In the genomic region with DNA sequence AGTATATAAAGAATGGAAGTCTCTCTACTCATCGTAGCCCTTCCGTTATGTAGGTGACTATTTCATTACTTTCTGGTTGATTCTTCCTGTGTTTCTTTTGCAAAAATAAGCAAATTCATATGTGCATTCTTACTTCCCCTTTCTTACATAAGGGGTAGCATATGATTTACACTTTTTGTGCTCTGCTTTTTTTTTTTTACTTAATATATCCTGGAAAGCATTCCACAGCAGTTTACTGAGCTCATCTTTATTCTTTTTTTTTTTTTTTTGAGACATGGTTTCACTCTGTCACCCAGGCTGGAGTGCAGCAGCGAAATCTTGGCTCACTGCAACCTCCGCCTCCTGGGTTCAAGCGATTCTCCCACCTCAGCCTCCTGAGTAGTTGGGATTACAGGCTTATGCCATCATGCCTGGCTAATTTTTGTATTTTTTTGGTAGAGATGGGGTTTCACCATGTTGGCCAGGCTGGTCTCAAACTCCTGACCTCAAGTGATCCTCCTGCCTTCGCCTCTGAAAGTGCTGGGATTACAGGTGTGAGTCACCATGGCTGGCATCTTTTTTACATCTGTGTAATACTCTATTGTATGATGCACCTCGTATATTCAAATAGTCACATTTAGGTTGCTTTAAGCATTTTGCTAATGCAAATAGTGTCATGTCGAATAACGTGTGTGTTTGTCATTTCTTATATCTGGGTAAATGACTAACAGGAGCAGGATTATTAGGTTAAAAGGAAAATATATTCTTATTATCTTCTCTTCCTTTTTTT, we compare ENCODE assay signal across 11 cellular contexts. TPM values are rescaled to one million over a fixed set of nuclear protein-coding genes. Genes with fewer than 3 reads are reported as not detected.
A peak's percentile ranks its signal among the peaks of the same experiment; 100 is the strongest.
DNase-seq lines count a peak whose midpoint lies in the region; ATAC-seq, FAIRE-seq and TF ChIP-seq lines count a peak whose summit lies in the region.
"Had no signal": no experiment of that assay in that cellular context is flagged by ENCODE, and none has a peak within 500 bp of the region (broad histone marks: within the 10 kb centered on the region; RNA-seq: fewer than 3 reads in every experiment).

No MANE protein-coding gene starts in this region.

- DNase-seq in amniotic stem cell (lab: John Stamatoyannopoulos, UW) = no peak
- DNase-seq in kidney tubule cell (ENCODE audit: low spot score) = no peak
- DNase-seq in HepG2 (ENCODE audit: low spot score) = no peak
- DNase-seq: activated CD4-positive, CD25-positive, alpha-beta regulatory T cell treated with anti-CD3 and anti-CD28 coated beads, Interleukin-2, amount 50 U/mL, for 72 hours; aorta; NCI-H524 had no signal

- no peak for TF ChIP-seq RAD21 in HepG2 (CRISPR knock-in tag; IDR thresholded peaks at IDR 0.05)

- no peak for TF ChIP-seq POLR2A in HepG2 (IDR thresholded peaks at IDR 0.05; ENCODE audit: insufficient read depth in 1 of 2, low read depth in 2 of 2, low read length in 2 of 2)

- no peaks in the 10 kb centered on the region for H3K27me3 ChIP-seq in HepG2 (ENCODE audit: control insufficient read depth in 1 of 2, insufficient read depth in 2 of 2, low read length in 2 of 2)

- no peak for FAIRE-seq in HepG2 (lab: Jason Lieb, UNC)

- no TSS peak for BruUV-seq in HepG2 (replicated peaks; lab: Mats Ljungman, UMichigan)

- H3K4me3 Mint-ChIP-seq in dendritic cell treated with granulocyte-macrophage colony-stimulating factor and Interleukin-4, amounts not matched to agents 40 ng/mL and 50 ng/mL, for 4 days = peak overlapping the region; percentile 54

- no peak overlapping the region for H3K4me3 ChIP-seq in HepG2 (replicated peaks in 1 of 3; ENCODE audit: insufficient read depth in 1 of 3, low read depth in 2 of 3, low read length in 3 of 3)

- TF ChIP-seq CTCF in HepG2 (CRISPR knock-in tag; IDR thresholded peaks at IDR 0.05) = no peak

- H3K27ac Mint-ChIP-seq in dendritic cell treated with granulocyte-macrophage colony-stimulating factor and Interleukin-4, amounts not matched to agents 40 ng/mL and 50 ng/mL, for 4 days = peak overlapping the region; percentile 75

- H3K27me3 Mint-ChIP-seq in dendritic cell treated with granulocyte-macrophage colony-stimulating factor and Interleukin-4, amounts not matched to agents 40 ng/mL and 50 ng/mL, for 4 days = no peaks in the 10 kb centered on the region

- no peaks in the 10 kb centered on the region for H3K9me3 ChIP-seq in HepG2 (ENCODE audit: low read length)

- no peak overlapping the region for H3K4me2 ChIP-seq in HepG2 (ENCODE audit: low read depth, low read length)

- H3K36me3 ChIP-seq in HepG2 (replicated peaks in 1 of 2; ENCODE audit: control insufficient read depth in 1 of 2, insufficient read depth in 2 of 2, low read length in 2 of 2) = peaks cover 3 to 8% of the 10 kb centered on the region in 2 experiments; a peak in 4 of 5 replicates

- intact Hi-C loops in dendritic cell treated with granulocyte-macrophage colony-stimulating factor and Interleukin-4, amounts not matched to agents 40 ng/mL and 50 ng/mL, for 4 days (cut with micrococcal nuclease) = no loop called here
- intact Hi-C loops in HepG2 (cut with micrococcal nuclease; ENCODE audit: unreplicated experiment) = no loop called here

- H3K4me1 Mint-ChIP-seq in dendritic cell treated with granulocyte-macrophage colony-stimulating factor and Interleukin-4, amounts not matched to agents 40 ng/mL and 50 ng/mL, for 4 days (ENCODE audit: low read depth) = peaks cover 32% of the 10 kb centered on the region

- H3K9ac ChIP-seq in HepG2 (ENCODE audit: insufficient read depth, low read depth, low read length) = no peak overlapping the region

- H3K36me3 Mint-ChIP-seq in dendritic cell treated with granulocyte-macrophage colony-stimulating factor and Interleukin-4, amounts not matched to agents 40 ng/mL and 50 ng/mL, for 4 days (ENCODE audit: low read depth) = no peaks in the 10 kb centered on the region

- TF ChIP-seq EP300 in HepG2 (IDR thresholded peaks at IDR 0.05; ENCODE audit: low read depth in 2 of 2, low read length in 2 of 2) (no peak), HepG2 (CRISPR knock-in tag; IDR thresholded peaks at IDR 0.05; ENCODE audit: borderline replicate concordance) (no peak)

- POLR2A ChIA-PET in HepG2 (lab: Yijun Ruan, JAX) = no interaction called here

- H3K4me1 ChIP-seq in HepG2 (ENCODE audit: insufficient read depth, low read length) = no peaks in the 10 kb centered on the region

- in situ Hi-C loops in HepG2 (cut with HindIII; ENCODE audit: extremely low pct_ligation_motif_present, low pct_unique_long_range_greater_than_20kb) = no loop called here

- H3K79me2 ChIP-seq in HepG2 (ENCODE audit: insufficient read depth, low read length) = no peaks in the 10 kb centered on the region

- H3K27ac ChIP-seq in HepG2 (ENCODE audit: extremely low read length, insufficient read depth, low read length) = no peak overlapping the region

- 94% methylated on average over 9 of the region's 9 CpGs for WGBS in HepG2 (ENCODE audit: low lambda C conversion rate)

- H3K9me3 Mint-ChIP-seq in dendritic cell treated with granulocyte-macrophage colony-stimulating factor and Interleukin-4, amounts not matched to agents 40 ng/mL and 50 ng/mL, for 4 days = no peaks in the 10 kb centered on the region

- peak; percentile 32 for ATAC-seq in GM18861 (IDR thresholded peaks at IDR 0.05; ENCODE audit: unreplicated experiment)
- peak; percentile 48 for ATAC-seq in GM21723 (IDR thresholded peaks at IDR 0.05; ENCODE audit: unreplicated experiment)
- peak; percentile 40 for ATAC-seq in HG03439 (IDR thresholded peaks at IDR 0.05; ENCODE audit: unreplicated experiment)
- no peak for ATAC-seq in HepG2
- ATAC-seq in GM19463 (IDR thresholded peaks at IDR 0.05; ENCODE audit: unreplicated experiment) = no peak

- no peak overlapping the region for H2AFZ ChIP-seq in HepG2 (ENCODE audit: low read length)

- CTCF ChIA-PET in HepG2 (lab: Yijun Ruan, JAX; ENCODE audit: low intra/inter-chr PET ratio, low total read pairs) = no interaction called here

- H4K20me1 ChIP-seq in HepG2 (ENCODE audit: insufficient read depth, low read length) = no peaks in the 10 kb centered on the region

RNA-seq across cellular contexts. Expression of gene SCAMP5, which starts 13.1 kb away (rescaled TPM):
- 31.1 and 34.3 TPM in 2 replicates for total RNA-seq in HepG2 (2016; rRNA removed; fragmentation: Illumina TruSeq; extraction: Trizol)
- 18.1 and 20.2 TPM in 2 replicates for total RNA-seq in HepG2 (2016; cell fraction: cytosol; rRNA removed; fragmentation: Illumina TruSeq; extraction: Trizol; ENCODE audit: low read depth)
- 28.9 and 30.0 TPM in 2 replicates for total RNA-seq in HepG2 (2016; cell fraction: insoluble cytoplasmic fraction; rRNA removed; fragmentation: Illumina TruSeq; extraction: Trizol)
- 51.8 and 60.3 TPM in 2 replicates for total RNA-seq in HepG2 (2016; cell fraction: membrane; rRNA removed; fragmentation: Illumina TruSeq; extraction: Trizol)
- total RNA-seq in HepG2 (2016; cell fraction: nucleus; rRNA removed; fragmentation: Illumina TruSeq; extraction: Trizol) = 18.6 and 23.6 TPM in 2 replicates
- polyA plus RNA-seq in HepG2 (2011; rRNA removed) = 49.0 and 58.1 TPM in 2 replicates
- polyA plus RNA-seq in HepG2 (2011; cell fraction: cytosol; rRNA removed) = 46.5 and 47.4 TPM in 2 replicates
- polyA plus RNA-seq in HepG2 (2011; cell fraction: nucleus; rRNA removed) = 39.9 and 45.6 TPM in 2 replicates
- 23.3 and 23.6 TPM in 2 replicates for polyA plus RNA-seq in HepG2 (2012)
- polyA plus RNA-seq in HepG2 (2016; cell fraction: cytosol; fragmentation: Illumina TruSeq; extraction: Trizol; ENCODE audit: low read depth) = 30.8 and 37.6 TPM in 2 replicates
- 43.3 and 47.6 TPM in 2 replicates for polyA plus RNA-seq in HepG2 (2016; cell fraction: insoluble cytoplasmic fraction; fragmentation: Illumina TruSeq; extraction: Trizol; ENCODE audit: low read depth)
- 77.2 and 78.4 TPM in 2 replicates for polyA plus RNA-seq in HepG2 (2016; cell fraction: membrane; fragmentation: Illumina TruSeq; extraction: Trizol; ENCODE audit: low read depth)
- polyA plus RNA-seq in HepG2 (2016; cell fraction: nucleus; fragmentation: Illumina TruSeq; extraction: Trizol; ENCODE audit: insufficient read depth, low read depth) = 46.8 and 52.7 TPM in 2 replicates
- 10.5 and 79.6 TPM in 2 replicates for polyA minus RNA-seq in HepG2 (2011; rRNA and poly(A)+ RNA removed; ENCODE audit: low replicate concordance)
- 15.0 and 19.5 TPM in 2 replicates for polyA minus RNA-seq in HepG2 (2011; cell fraction: cytosol; rRNA and poly(A)+ RNA removed)
- 7.2 and 10.4 TPM in 2 replicates for polyA minus RNA-seq in HepG2 (2011; cell fraction: nucleus; rRNA and poly(A)+ RNA removed)

RNA-seq across cellular contexts. Expression of gene PPCDC, which starts 15.0 kb away (rescaled TPM):
- total RNA-seq in HepG2 (2016; rRNA removed; fragmentation: Illumina TruSeq; extraction: Trizol) = 9.9 and 12.3 TPM in 2 replicates
- total RNA-seq in HepG2 (2016; cell fraction: cytosol; rRNA removed; fragmentation: Illumina TruSeq; extraction: Trizol; ENCODE audit: low read depth) = 4.1 and 6.1 TPM in 2 replicates
- 12.0 and 13.0 TPM in 2 replicates for total RNA-seq in HepG2 (2016; cell fraction: insoluble cytoplasmic fraction; rRNA removed; fragmentation: Illumina TruSeq; extraction: Trizol)
- 8.6 and 11.2 TPM in 2 replicates for total RNA-seq in HepG2 (2016; cell fraction: membrane; rRNA removed; fragmentation: Illumina TruSeq; extraction: Trizol)
- 11.2 and 14.5 TPM in 2 replicates for total RNA-seq in HepG2 (2016; cell fraction: nucleus; rRNA removed; fragmentation: Illumina TruSeq; extraction: Trizol)
- 12.8 and 13.9 TPM in 2 replicates for polyA plus RNA-seq in HepG2 (2011; rRNA removed)
- 12.1 and 15.8 TPM in 2 replicates for polyA plus RNA-seq in HepG2 (2011; cell fraction: cytosol; rRNA removed)
- 21.1 and 24.9 TPM in 2 replicates for polyA plus RNA-seq in HepG2 (2011; cell fraction: nucleus; rRNA removed)
- 5.4 and 7.5 TPM in 2 replicates for polyA plus RNA-seq in HepG2 (2012)
- 5.6 and 6.3 TPM in 2 replicates for polyA plus RNA-seq in HepG2 (2016; cell fraction: cytosol; fragmentation: Illumina TruSeq; extraction: Trizol; ENCODE audit: low read depth)
- 12.3 and 13.4 TPM in 2 replicates for polyA plus RNA-seq in HepG2 (2016; cell fraction: insoluble cytoplasmic fraction; fragmentation: Illumina TruSeq; extraction: Trizol; ENCODE audit: low read depth)
- polyA plus RNA-seq in HepG2 (2016; cell fraction: membrane; fragmentation: Illumina TruSeq; extraction: Trizol; ENCODE audit: low read depth) = 6.8 and 8.5 TPM in 2 replicates
- 17.5 and 18.7 TPM in 2 replicates for polyA plus RNA-seq in HepG2 (2016; cell fraction: nucleus; fragmentation: Illumina TruSeq; extraction: Trizol; ENCODE audit: insufficient read depth, low read depth)
- 42.6 and 47.0 TPM in 2 replicates for polyA minus RNA-seq in HepG2 (2011; rRNA and poly(A)+ RNA removed; ENCODE audit: low replicate concordance)
- 2.5 and 4.8 TPM in 2 replicates for polyA minus RNA-seq in HepG2 (2011; cell fraction: cytosol; rRNA and poly(A)+ RNA removed)
- 24.3 and 26.1 TPM in 2 replicates for polyA minus RNA-seq in HepG2 (2011; cell fraction: nucleus; rRNA and poly(A)+ RNA removed)

RNA-seq across cellular contexts. Expression of gene RPP25, which starts 51.9 kb away (rescaled TPM):
- 0.08 and 0.11 TPM in 2 replicates for total RNA-seq in HepG2 (2016; rRNA removed; fragmentation: Illumina TruSeq; extraction: Trizol)
- not detected in 2 replicates for total RNA-seq in HepG2 (2016; cell fraction: cytosol; rRNA removed; fragmentation: Illumina TruSeq; extraction: Trizol; ENCODE audit: low read depth)
- 0.09 and 0.16 TPM in 2 replicates for total RNA-seq in HepG2 (2016; cell fraction: insoluble cytoplasmic fraction; rRNA removed; fragmentation: Illumina TruSeq; extraction: Trizol)
- 0.12 and 0.14 TPM in 2 replicates for total RNA-seq in HepG2 (2016; cell fraction: membrane; rRNA removed; fragmentation: Illumina TruSeq; extraction: Trizol)
- total RNA-seq in HepG2 (2016; cell fraction: nucleus; rRNA removed; fragmentation: Illumina TruSeq; extraction: Trizol) = not detected in 2 replicates
- 0.04 and 0.05 TPM in 2 replicates for polyA plus RNA-seq in HepG2 (2011; rRNA removed)
- 0.09 and 0.12 TPM in 2 replicates for polyA plus RNA-seq in HepG2 (2011; cell fraction: cytosol; rRNA removed)
- polyA plus RNA-seq in HepG2 (2011; cell fraction: nucleus; rRNA removed) = 0.07 and 0.11 TPM in 2 replicates
- polyA plus RNA-seq in HepG2 (2012) = 0.07 TPM in 1 of 2 replicates, not detected in the other
- polyA plus RNA-seq in HepG2 (2016; cell fraction: cytosol; fragmentation: Illumina TruSeq; extraction: Trizol; ENCODE audit: low read depth) = 0.08 TPM in 1 of 2 replicates, not detected in the other
- 0.08 TPM in 1 of 2 replicates, not detected in the other for polyA plus RNA-seq in HepG2 (2016; cell fraction: insoluble cytoplasmic fraction; fragmentation: Illumina TruSeq; extraction: Trizol; ENCODE audit: low read depth)
- polyA plus RNA-seq in HepG2 (2016; cell fraction: membrane; fragmentation: Illumina TruSeq; extraction: Trizol; ENCODE audit: low read depth) = 0.08 TPM in 1 of 2 replicates, not detected in the other
- 0.15 TPM in 2 replicates for polyA plus RNA-seq in HepG2 (2016; cell fraction: nucleus; fragmentation: Illumina TruSeq; extraction: Trizol; ENCODE audit: insufficient read depth, low read depth)
- 0.22 and 25.9 TPM in 2 replicates for polyA minus RNA-seq in HepG2 (2011; rRNA and poly(A)+ RNA removed; ENCODE audit: low replicate concordance)
- 0.30 and 0.62 TPM in 2 replicates for polyA minus RNA-seq in HepG2 (2011; cell fraction: cytosol; rRNA and poly(A)+ RNA removed)
- 0.25 and 0.26 TPM in 2 replicates for polyA minus RNA-seq in HepG2 (2011; cell fraction: nucleus; rRNA and poly(A)+ RNA removed)

Comparison
In these comparisons a context has a peak if more than half of its experiments do, and no peak if none do; other contexts are left out.
1. ATAC-seq: peak in GM18861 (single experiment), GM21723 (single experiment) and HG03439 (single experiment); none in HepG2 (single experiment) and GM19463 (single experiment).